17 cellular contexts compared by ENCODE assay signal in genomic region chr19:31317098-31317497, GRCh38. TPM values are rescaled to one million over a fixed set of nuclear protein-coding genes. Genes with fewer than 3 reads are reported as not detected.
DNase-seq lines count a peak whose midpoint lies in the region; ATAC-seq and TF ChIP-seq lines count a peak whose summit lies in the region.
"Had no signal": no experiment of that assay in that cellular context is flagged by ENCODE, and none has a peak within 500 bp of the region (broad histone marks: within the 10 kb centered on the region; RNA-seq: fewer than 3 reads in every experiment).

No MANE protein-coding gene starts in this region.

- intact Hi-C loops in cardiac septum (cut with DNase I), result loop anchor here (2.0 to 10.0 kb wide), 2 partner anchors 32 to 102 kb away; partner anchors contain the start of gene TSHZ3

- CTCF ChIA-PET in SK-N-SH (lab: Yijun Ruan, JAX), result interaction anchor here (1.3 to 1.8 kb wide), 3 partner anchors 21 to 634 kb away, joined by 5 to 10 read pairs (median 7); no protein-coding TSS in a partner anchor

- no peak overlapping the region for H2BK12ac ChIP-seq in neuronal stem cell (ENCODE audit: low read length)

- H2AFZ ChIP-seq in SK-N-SH (ENCODE audit: low read depth), result no peak overlapping the region
- no peak overlapping the region for H2AFZ ChIP-seq in neuronal stem cell (ENCODE audit: low read length)

- H4K8ac ChIP-seq in neuronal stem cell (ENCODE audit: low read depth, low read length), result no peak overlapping the region

- H2BK120ac ChIP-seq in neuronal stem cell (ENCODE audit: low read depth, low read length), result no peak overlapping the region

- no peak overlapping the region for H3K23ac ChIP-seq in neuronal stem cell (ENCODE audit: low read depth, low read length, poor library complexity)

- peak overlapping the region; percentile 88 for H3K18ac ChIP-seq in neuronal stem cell (ENCODE audit: low read length)

- no peak for TF ChIP-seq RAD21 in SK-N-SH (IDR thresholded peaks at IDR 0.05; ENCODE audit: low read length)

- no peak overlapping the region for H2BK5ac ChIP-seq in neuronal stem cell (ENCODE audit: low read length)

- H2AK5ac ChIP-seq in neuronal stem cell (ENCODE audit: low read depth, low read length), result peak overlapping the region; percentile 0

- TF ChIP-seq EP300 in SK-N-SH (IDR thresholded peaks at IDR 0.05; ENCODE audit: borderline replicate concordance in 1 of 2, low read depth in 1 of 2, low read length in 1 of 2), result no peak

- DNase-seq in SK-N-SH, result peak; percentile 62
- DNase-seq in cardiac septum (ENCODE audit: low spot score), result peak; percentile 14
- no peak for DNase-seq in neuronal stem cell (ENCODE audit: low spot score)
- no peak for DNase-seq in D341Med (ENCODE audit: low spot score)
- no peak for DNase-seq in Kasumi-1 (lab: John Stamatoyannopoulos, UW)
- DNase-seq: activated CD8-positive, alpha-beta memory T cell treated with anti-CD3 and anti-CD28 coated beads, Interleukin-2, amount 10 ng/mL, durations not matched to agents 7 days and 5 days; activated naive CD4-positive, alpha-beta T cell treated with Interleukin-2 at 50 U/mL for 16 hours; MM.1S; NCI-H2029 treated with DMSO at 0.1 percent for 48 hours; NCI-H526; PC-3; stimulated activated CD4-positive, alpha-beta T cell treated with anti-CD3 and anti-CD28 coated beads, Interleukin-12 subunit alpha, Interleukin-12 subunit beta, amount 100 ng/mL, for 4 hours had no signal

- no peak overlapping the region for H3K14ac ChIP-seq in neuronal stem cell (ENCODE audit: low read length)

- TF ChIP-seq CTCF in SK-N-SH (IDR thresholded peaks at IDR 0.05), result no peak

- H3K27ac ChIP-seq in SK-N-SH (ENCODE audit: low read depth in 2 of 2, low read length in 1 of 2), result peak overlapping the region in 1 of 2 experiments; percentile 88; a peak in 2 of 4 replicates
- H3K27ac ChIP-seq in neuronal stem cell (replicated peaks; ENCODE audit: low read length), result no peak overlapping the region
- H3K27ac ChIP-seq: VCaP had no signal

- H3K4ac ChIP-seq in neuronal stem cell (ENCODE audit: low read length), result no peak overlapping the region

- H3K27me3 ChIP-seq in SK-N-SH (ENCODE audit: insufficient read depth) (no peaks in the 10 kb centered on the region), neuronal stem cell (ENCODE audit: control insufficient read depth in 3 of 3, insufficient read depth in 3 of 3, low read depth in 1 of 3, low read length in 3 of 3) (peaks cover 0 to 2% (median 0%) of the 10 kb centered on the region in 3 experiments)
- H3K27me3 ChIP-seq: body of pancreas had no signal

- no peak overlapping the region for H3K4me2 ChIP-seq in SK-N-SH
- H3K4me2 ChIP-seq in neuronal stem cell (ENCODE audit: insufficient read depth, low read length, poor library complexity, severe bottlenecking), result no peak overlapping the region

- H3F3A ChIP-seq in SK-N-SH (replicated peaks; ENCODE audit: insufficient read depth), result no peaks in the 10 kb centered on the region

- no peaks in the 10 kb centered on the region for H3K9me2 ChIP-seq in SK-N-SH

- H3K9me3 ChIP-seq in SK-N-SH (no peaks in the 10 kb centered on the region), neuronal stem cell (replicated peaks in 1 of 2; ENCODE audit: control insufficient read depth in 2 of 2, insufficient read depth in 1 of 2, low read depth in 1 of 2, low read length in 2 of 2) (no peaks in the 10 kb centered on the region)
- H3K9me3 ChIP-seq: body of pancreas had no signal

- peaks cover 59% of the 10 kb centered on the region for H3K79me2 ChIP-seq in SK-N-SH (ENCODE audit: insufficient read depth)

- H4K20me1 ChIP-seq in SK-N-SH (ENCODE audit: insufficient read depth), result 0 out of 2 replicates have a peak, but pooled peaks cover 21% of the 10 kb centered on the region

- H2BK15ac ChIP-seq in neuronal stem cell (ENCODE audit: low read length), result no peak overlapping the region

- ATAC-seq in SK-N-SH treated with all-trans-retinoic acid at 6 μM for 48 hours, result no peak
- no peak for ATAC-seq in HG02840 (IDR thresholded peaks at IDR 0.05; ENCODE audit: low FRiP score, unreplicated experiment)
- ATAC-seq in HG03280 (IDR thresholded peaks at IDR 0.05; ENCODE audit: unreplicated experiment), result no peak
- ATAC-seq: activated CD8-positive, alpha-beta memory T cell treated with anti-CD3 and anti-CD28 coated beads, Interleukin-2, amount 10 ng/mL, durations not matched to agents 7 days and 5 days; PC-3 had no signal

- POLR2A ChIA-PET in SK-N-SH (lab: Yijun Ruan, JAX), result interaction anchor here (1.1 to 1.2 kb wide), 2 partner anchors 22 to 33 kb away, joined by 4 to 7 read pairs; no protein-coding TSS in a partner anchor

- H3K4me1 ChIP-seq in SK-N-SH (ENCODE audit: control insufficient read depth in 1 of 2, insufficient read depth in 2 of 2, low read depth in 1 of 2, low read length in 1 of 2) (peaks cover 22 to 59% of the 10 kb centered on the region in 2 experiments; a peak in 3 of 4 replicates), neuronal stem cell (ENCODE audit: control insufficient read depth in 2 of 2, insufficient read depth in 1 of 2, low read depth in 1 of 2, low read length in 2 of 2) (peaks cover 0 to 25% of the 10 kb centered on the region in 2 donors)

- WGBS in SK-N-SH (ENCODE audit: low lambda C conversion rate), result 56% methylated on average over 4 of the region's 6 CpGs
- no CpG with 5 or more reads among the region's 6 CpGs for WGBS in neuronal stem cell (ENCODE audit: extremely low coverage in 2 of 2, insufficient read length in 2 of 2, insufficient replicate concordance in 1 of 2), 2 donors

- H3K36me3 ChIP-seq in SK-N-SH (replicated peaks in 1 of 2; ENCODE audit: control insufficient read depth in 1 of 2, insufficient read depth in 2 of 2, low read length in 1 of 2), result no peaks in the 10 kb centered on the region
- H3K36me3 ChIP-seq in neuronal stem cell (replicated peaks in 1 of 2; ENCODE audit: control insufficient read depth in 2 of 2, insufficient read depth in 2 of 2, low read length in 2 of 2), result no peaks in the 10 kb centered on the region

- H3K79me1 ChIP-seq in neuronal stem cell (ENCODE audit: low read depth, low read length), result no peaks in the 10 kb centered on the region

- H3K9ac ChIP-seq in SK-N-SH (no peak overlapping the region), neuronal stem cell (ENCODE audit: low read depth, low read length, poor library complexity) (no peak overlapping the region)

- H3K4me3 ChIP-seq in SK-N-SH (ENCODE audit: low read depth in 2 of 2, low read length in 1 of 2) (no peak overlapping the region), neuronal stem cell (ENCODE audit: low read length in 2 of 2) (no peak overlapping the region)
- H3K4me3 ChIP-seq: body of pancreas had no signal

- H4K91ac ChIP-seq in neuronal stem cell (ENCODE audit: low read depth, low read length, poor library complexity), result no peak overlapping the region

TF ChIP-seq in SK-N-SH, 30 proteins besides CTCF, POLR2A, EP300 and RAD21:
- peak; percentile 32; the same call in 1 of the 2 replicates for TF ChIP-seq GATA2 (CRISPR knock-in tag; IDR thresholded peaks at IDR 0.05)
- no peak for TF ChIP-seq RFX5 (IDR thresholded peaks at IDR 0.05; ENCODE audit: low read length)
- TF ChIP-seq USF2 (IDR thresholded peaks at IDR 0.05; ENCODE audit: borderline replicate concordance, low read depth, low read length), result no peak
- no peak for TF ChIP-seq TEAD4 (IDR thresholded peaks at IDR 0.05; ENCODE audit: borderline replicate concordance, insufficient read depth)
- no peak for TF ChIP-seq FOXJ3 (CRISPR knock-in tag; IDR thresholded peaks at IDR 0.05)

TF ChIP-seq in SK-N-SH treated with all-trans-retinoic acid at 6 μM for 48 hours, 23 proteins besides CTCF, POLR2A, EP300 and RAD21:
- no peak for TF ChIP-seq ZC3H10 (CRISPR knock-in tag; IDR thresholded peaks at IDR 0.05)
- TF ChIP-seq TSHZ2 (CRISPR knock-in tag; IDR thresholded peaks at IDR 0.05), result no peak

RNA-seq across cellular contexts. Expression of gene TSHZ3, which starts 32.1 kb away (rescaled TPM):
- 3.0 and 3.3 TPM in 2 replicates for polyA plus RNA-seq in SK-N-SH (2012; rRNA removed)
- 2.5 and 2.8 TPM in 2 replicates for polyA plus RNA-seq in SK-N-SH (2012; cell fraction: cytosol; rRNA removed)
- polyA plus RNA-seq in SK-N-SH (2012; cell fraction: nucleus; rRNA removed), result 13.7 and 14.0 TPM in 2 replicates
- total RNA-seq in cardiac septum, result 5.2 TPM
- polyA plus RNA-seq in neuronal stem cell (2013, experiment 1 of 2), result 1.5 TPM
- polyA plus RNA-seq in neuronal stem cell (2013, experiment 2 of 2), result 1.6 TPM

Comparison
In these comparisons a context has a peak if more than half of its experiments do, and no peak if none do; other contexts are left out.
1. DNase-seq: peak in SK-N-SH (single experiment) and cardiac septum (single experiment); none in neuronal stem cell (single experiment), D341Med (single experiment) and Kasumi-1 (0 of 2).